23 cellular contexts compared by ENCODE assay signal in genomic region chr21:44401386-44402160, GRCh38. TPM values are rescaled to one million over a fixed set of nuclear protein-coding genes. Genes with fewer than 3 reads are reported as not detected.
"Had no signal": no experiment of that assay in that cellular context is flagged by ENCODE, and none has a peak within 500 bp of the region (broad histone marks: within the 10 kb centered on the region; RNA-seq: fewer than 3 reads in every experiment).

No MANE protein-coding gene starts in this region.

- H3K27me3 Mint-ChIP-seq: memory B cell, naive B cell had no signal

- H3K27ac ChIP-seq: ascending aorta, brain microvascular endothelial cell, dorsolateral prefrontal cortex, esophagus squamous epithelium, gastrocnemius medialis, WERI-Rb-1 had no signal

- H3K36me3 Mint-ChIP-seq: memory B cell, naive B cell had no signal

- ATAC-seq: activated naive CD4-positive, alpha-beta T cell treated with anti-CD3 and anti-CD28 coated beads, Interleukin-2, amount 50 U/mL, for 72 hours; gastrocnemius medialis; left colon; mucosa of descending colon; stimulated activated naive CD8-positive, alpha-beta T cell treated with anti-CD3 and anti-CD28 coated beads, Interleukin-15, Interleukin-2, amounts not matched to agents 100 U/mL and 50 U/mL, for 24 hours had no signal

- H3K9me3 Mint-ChIP-seq: naive B cell had no signal

- H3K27ac Mint-ChIP-seq: activated T-helper 1 cell treated with anti-CD3 and anti-CD28 coated beads, Interleukin-12 subunit alpha, Interleukin-12 subunit beta, Interleukin-2, Interleukin-4 antibody, amounts not matched to agents 30 ng/mL and 10 ng/mL and 1 ng/mL, durations not matched to agents 14 hours and 24 hours and 36 hours; memory B cell; progenitor cell of endocrine pancreas had no signal

- DNase-seq: activated CD4-positive, alpha-beta T cell treated with anti-CD3 and anti-CD28 coated beads, Interleukin-2, amount 50 U/mL, for 1 hour; activated CD4-positive, CD25-positive, alpha-beta regulatory T cell treated with anti-CD3 and anti-CD28 coated beads, Interleukin-2, amount 50 U/mL, for 72 hours; brain microvascular endothelial cell; central memory CD4-positive, alpha-beta T cell; esophagus squamous epithelium; hypothalamus; islet precursor cell; left colon; mucosa of descending colon; naive B cell; retina; stimulated activated CD4-positive, alpha-beta T cell treated with anti-CD3 and anti-CD28 coated beads, Interleukin-4, amount 100 ng/mL, for 24 hours; stimulated activated naive CD8-positive, alpha-beta T cell treated with anti-CD3 and anti-CD28 coated beads, Interleukin-15, Interleukin-2, amounts not matched to agents 100 U/mL and 50 U/mL, for 24 hours; T-helper 1 cell; WERI-Rb-1 had no signal

- H3K4me3 ChIP-seq: ascending aorta, dorsolateral prefrontal cortex, esophagus squamous epithelium, gastrocnemius medialis, mucosa of descending colon had no signal

- H3K4me3 Mint-ChIP-seq: activated T-helper 1 cell treated with anti-CD3 and anti-CD28 coated beads, Interleukin-12 subunit alpha, Interleukin-12 subunit beta, Interleukin-2, Interleukin-4 antibody, amounts not matched to agents 30 ng/mL and 10 ng/mL and 1 ng/mL, durations not matched to agents 14 hours and 24 hours and 36 hours; memory B cell; naive B cell; neural crest cell had no signal

- H3K4me1 Mint-ChIP-seq: memory B cell, neural crest cell had no signal

RNA-seq across cellular contexts. Expression of gene TRPM2, which starts 48.2 kb away (rescaled TPM):
- total RNA-seq: neural crest cell had no signal
